ENCODE assay signal across 8 cellular contexts in the genomic region with DNA sequence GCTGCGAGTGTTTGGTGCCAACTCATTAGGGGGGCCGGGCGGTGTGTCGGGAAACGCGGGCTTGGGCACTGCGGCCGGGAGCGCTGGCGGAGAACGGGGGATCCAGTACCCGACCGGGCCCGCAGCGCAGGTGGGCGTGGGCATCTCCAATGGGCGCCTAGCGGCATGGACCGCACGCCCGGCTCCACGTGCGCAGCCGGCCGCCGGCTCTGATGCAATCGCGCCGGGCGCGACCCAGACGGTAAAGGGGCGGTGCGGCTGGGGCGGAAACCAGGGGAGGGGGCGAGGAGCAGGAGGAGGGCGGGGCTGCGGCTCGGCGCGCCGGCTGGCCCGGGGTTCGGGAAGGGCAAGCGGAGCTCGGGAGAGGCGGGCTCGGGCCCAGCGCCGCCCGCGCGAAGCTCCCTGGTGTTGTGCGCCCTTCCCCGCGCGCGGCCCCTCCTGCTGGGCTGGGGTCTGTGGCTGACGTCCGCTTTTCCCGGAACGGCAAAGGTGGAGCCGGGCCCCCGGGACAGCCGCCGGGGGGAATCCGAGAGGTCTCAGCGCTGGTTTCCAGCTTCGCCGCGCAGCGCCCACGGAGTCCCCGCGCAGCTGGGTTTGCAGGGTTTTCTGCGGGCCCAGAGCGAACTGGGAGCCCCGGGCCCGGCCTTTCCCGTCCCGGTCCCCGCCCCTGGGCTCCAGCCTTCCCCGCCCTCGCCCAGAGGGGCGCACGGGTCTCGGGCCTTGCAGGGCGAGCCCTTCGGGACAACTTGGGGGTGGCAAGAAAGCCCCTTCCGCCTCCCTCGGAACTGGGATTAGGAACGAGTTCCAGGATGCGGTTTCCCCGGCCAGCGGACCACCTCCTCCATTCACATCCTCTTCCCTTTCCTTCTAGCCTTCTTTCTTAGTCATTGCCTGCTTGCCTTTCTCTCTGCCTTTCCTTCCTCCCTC. TPM values are rescaled to one million over a fixed set of nuclear protein-coding genes. Genes with fewer than 3 reads are reported as not detected.
DNase-seq lines count a peak whose midpoint lies in the region; ATAC-seq and TF ChIP-seq lines count a peak whose summit lies in the region.

No MANE protein-coding gene starts in this region.

- TF ChIP-seq POLR2A in right lobe of liver (IDR thresholded peaks at IDR 0.05), result peak; percentile 49

- peak overlapping the region; percentile 72 for H3K27ac Mint-ChIP-seq in dendritic cell treated with granulocyte-macrophage colony-stimulating factor and Interleukin-4, amounts not matched to agents 40 ng/mL and 50 ng/mL, for 4 days

- H3K4me1 ChIP-seq in right lobe of liver, result peaks cover 0 to 7% (median 0%) of the 10 kb centered on the region in 4 donors

- peak overlapping the region; percentile 67 to 89 (median 67) for H3K27ac ChIP-seq in right lobe of liver

- intact Hi-C loops in dendritic cell treated with granulocyte-macrophage colony-stimulating factor and Interleukin-4, amounts not matched to agents 40 ng/mL and 50 ng/mL, for 4 days (cut with micrococcal nuclease), result no loop called here
- intact Hi-C loops in right lobe of liver (cut with DNase I), result no loop called here

- peaks cover 30% of the 10 kb centered on the region for H3K4me1 Mint-ChIP-seq in dendritic cell treated with granulocyte-macrophage colony-stimulating factor and Interleukin-4, amounts not matched to agents 40 ng/mL and 50 ng/mL, for 4 days (ENCODE audit: low read depth)

- TF ChIP-seq CTCF in right lobe of liver (IDR thresholded peaks at IDR 0.05), result no peak

- H3K36me3 Mint-ChIP-seq in dendritic cell treated with granulocyte-macrophage colony-stimulating factor and Interleukin-4, amounts not matched to agents 40 ng/mL and 50 ng/mL, for 4 days (ENCODE audit: low read depth), result no peaks in the 10 kb centered on the region

- peaks cover 25% of the 10 kb centered on the region for H3K27me3 Mint-ChIP-seq in dendritic cell treated with granulocyte-macrophage colony-stimulating factor and Interleukin-4, amounts not matched to agents 40 ng/mL and 50 ng/mL, for 4 days

- WGBS in right lobe of liver (ENCODE audit: insufficient coverage, low coverage, low lambda C conversion rate, missing lambda C conversion rate), result 20% methylated on average over 10 of the region's 95 CpGs

- H3K9me3 ChIP-seq in right lobe of liver, result no peaks in the 10 kb centered on the region

- ATAC-seq in GM18909 (IDR thresholded peaks at IDR 0.05; ENCODE audit: poor library complexity, unreplicated experiment) (peak; percentile 79), HG03135 (IDR thresholded peaks at IDR 0.05; ENCODE audit: unreplicated experiment) (peak; percentile 81), right lobe of liver (peak; percentile 84 to 91 (median 88))

- no peaks in the 10 kb centered on the region for H3K9me3 Mint-ChIP-seq in dendritic cell treated with granulocyte-macrophage colony-stimulating factor and Interleukin-4, amounts not matched to agents 40 ng/mL and 50 ng/mL, for 4 days

- H3K4me3 Mint-ChIP-seq in dendritic cell treated with granulocyte-macrophage colony-stimulating factor and Interleukin-4, amounts not matched to agents 40 ng/mL and 50 ng/mL, for 4 days, result peak overlapping the region; percentile 75

- H3K27me3 ChIP-seq in right lobe of liver, result no peaks in the 10 kb centered on the region

- H3K36me3 ChIP-seq in right lobe of liver, result no peaks in the 10 kb centered on the region

- DNase-seq in AG20443 (ENCODE audit: low spot score) (peak; percentile 95), NCI-H510A treated with DMSO at 0.1 percent for 48 hours (lab: John Stamatoyannopoulos, UW) (peak; percentile 64), right lobe of liver (peak; percentile 81 to 90 (median 87))
- peak; percentile 73 to 74 for DNase-seq in activated CD4-positive, alpha-beta T cell treated with anti-CD3 and anti-CD28 coated beads, Interleukin-2, amount 50 U/mL, for 24 hours (ENCODE audit: low read depth in 1 of 2, low spot score in 1 of 2)
- peak; percentile 85 for DNase-seq in stimulated activated CD4-positive, alpha-beta T cell treated with anti-CD3 and anti-CD28 coated beads, Interleukin-4, amount 100 ng/mL, for 1 hour

- H3K4me3 ChIP-seq in right lobe of liver, result peak overlapping the region; percentile 77 to 82 (median 77)

RNA-seq across cellular contexts. Expression of a gene that starts 0.9 kb away (rescaled TPM):
- 10 to 100 TPM in 1 of 6 experiments, 1 to 10 TPM in 5; 1.7 to 11.5 (median 4.9) TPM for total RNA-seq in right lobe of liver

Comparison
In these comparisons a context has a peak if more than half of its experiments do, and no peak if none do; other contexts are left out.
1. Peak in every context shown above with its lines: DNase-seq, ATAC-seq, H3K4me3 ChIP-seq and H3K27ac ChIP-seq.